Comparison of ENCODE assay signal across 7 cellular contexts in the genomic region with DNA sequence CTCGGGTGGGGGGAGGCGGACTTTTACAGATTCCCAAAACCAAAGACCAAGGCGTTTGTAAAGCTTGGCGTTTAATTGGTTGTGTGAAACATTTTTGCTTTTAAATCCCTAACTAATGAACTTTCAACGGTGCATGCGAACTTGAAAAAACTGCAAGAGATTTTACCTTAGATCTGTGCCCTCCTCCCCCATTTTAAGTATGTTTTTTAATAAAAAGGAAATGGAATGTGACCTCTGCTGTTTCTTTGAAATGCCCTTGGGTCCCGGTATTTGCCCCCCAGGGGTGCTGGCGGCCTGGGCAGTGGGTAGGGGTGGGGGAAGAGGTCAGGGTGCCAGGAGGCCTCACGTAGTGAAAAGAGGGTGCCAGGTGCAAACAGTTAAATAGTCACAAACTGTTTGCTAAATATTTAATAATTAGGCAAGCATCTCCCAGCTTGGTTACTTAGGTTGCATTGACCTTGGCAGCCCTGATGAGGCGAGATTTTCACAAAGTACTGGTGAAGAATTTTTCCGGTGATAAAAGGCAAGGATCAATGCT.
DNase-seq lines count a peak whose midpoint lies in the region; FAIRE-seq and TF ChIP-seq lines count a peak whose summit lies in the region.

No MANE protein-coding gene starts in this region.

- H3K4me1 Mint-ChIP-seq in activated T-helper 1 cell treated with anti-CD3 and anti-CD28 coated beads, Interleukin-12 subunit alpha, Interleukin-12 subunit beta, Interleukin-2, Interleukin-4 antibody, amounts not matched to agents 30 ng/mL and 10 ng/mL and 1 ng/mL, durations not matched to agents 14 hours and 24 hours and 36 hours (ENCODE audit: low read depth) = peaks cover 15% of the 10 kb centered on the region

- H3K27me3 Mint-ChIP-seq in activated T-helper 1 cell treated with anti-CD3 and anti-CD28 coated beads, Interleukin-12 subunit alpha, Interleukin-12 subunit beta, Interleukin-2, Interleukin-4 antibody, amounts not matched to agents 30 ng/mL and 10 ng/mL and 1 ng/mL, durations not matched to agents 14 hours and 24 hours and 36 hours (ENCODE audit: insufficient read depth) = peaks cover 50% of the 10 kb centered on the region

- H3K79me2 ChIP-seq in keratinocyte (ENCODE audit: control insufficient read depth, insufficient read depth, low read length) = no peaks in the 10 kb centered on the region

- TF ChIP-seq CTCF in keratinocyte (optimal IDR thresholded peaks at IDR 0.05 in 1 of 3, IDR thresholded peaks at IDR 0.05 in 1 of 3, conservative IDR thresholded peaks at IDR 0.05 in 1 of 3; ENCODE audit: extremely low read depth in 1 of 3, insufficient read depth in 2 of 3, low read length in 3 of 3) = no peak

- no peak overlapping the region for H3K9ac ChIP-seq in keratinocyte (ENCODE audit: control insufficient read depth, extremely low read depth, insufficient read depth, low read length)

- H3K4me1 ChIP-seq in keratinocyte (ENCODE audit: control insufficient read depth, extremely low read depth, insufficient read depth, low read length) = peaks cover 6% of the 10 kb centered on the region

- no peaks in the 10 kb centered on the region for H3K9me3 Mint-ChIP-seq in activated T-helper 1 cell treated with anti-CD3 and anti-CD28 coated beads, Interleukin-12 subunit alpha, Interleukin-12 subunit beta, Interleukin-2, Interleukin-4 antibody, amounts not matched to agents 30 ng/mL and 10 ng/mL and 1 ng/mL, durations not matched to agents 14 hours and 24 hours and 36 hours

- no peaks in the 10 kb centered on the region for H3K9me1 ChIP-seq in keratinocyte (ENCODE audit: control insufficient read depth, extremely low read depth, insufficient read depth, low read length)

- H3K27ac ChIP-seq in keratinocyte (ENCODE audit: control insufficient read depth, insufficient read depth, low read length) = no peak overlapping the region
- H3K27ac ChIP-seq in skin epidermis = peak overlapping the region in 3 of 21 experiments; percentile 2 to 61 (median 9)

- dilution Hi-C loops in keratinocyte (cut with MboI; ENCODE audit: extremely low pct_ligation_motif_present, low sequenced_read_pairs) = no loop called here

- intact Hi-C loops in activated T-helper 1 cell treated with anti-CD3 and anti-CD28 coated beads, Interleukin-12 subunit alpha, Interleukin-12 subunit beta, Interleukin-2, Interleukin-4 antibody, amounts not matched to agents 30 ng/mL and 10 ng/mL and 1 ng/mL, durations not matched to agents 14 hours and 24 hours and 36 hours (cut with micrococcal nuclease) = loop anchor here (10.0 kb wide), 1 partner anchor 230 kb away; a partner anchor contains a TSS

- no peak for FAIRE-seq in keratinocyte (lab: Jason Lieb, UNC)

- DNase-seq in H7 = peak; percentile 23
- DNase-seq in activated T-helper 1 cell treated with anti-CD3 and anti-CD28 coated beads, Interleukin-12 subunit alpha, Interleukin-12 subunit beta, Interleukin-2, Interleukin-4 antibody, amounts not matched to agents 30 ng/mL and 10 ng/mL and 1 ng/mL, durations not matched to agents 14 hours and 24 hours and 36 hours (ENCODE audit: low spot score) = no peak
- DNase-seq in keratinocyte (ENCODE audit: low read depth, low spot score) = no peak
- DNase-seq in NCI-H1417 treated with DMSO at 0.1 percent for 48 hours (lab: John Stamatoyannopoulos, UW) = no peak
- no peak for DNase-seq in COLO829 (ENCODE audit: low spot score)
- no peak for DNase-seq in midbrain (lab: John Stamatoyannopoulos, UW)

- no peak overlapping the region for H2AFZ ChIP-seq in keratinocyte (ENCODE audit: control insufficient read depth, low read length)

- H3K9me3 ChIP-seq in keratinocyte (ENCODE audit: control insufficient read depth, low read depth, low read length) = no peaks in the 10 kb centered on the region

- peak overlapping the region; percentile 96 for H3K4me2 ChIP-seq in keratinocyte (ENCODE audit: control insufficient read depth, extremely low read depth, insufficient read depth, low read depth, low read length)

- peak overlapping the region; percentile 55 for H3K4me3 Mint-ChIP-seq in activated T-helper 1 cell treated with anti-CD3 and anti-CD28 coated beads, Interleukin-12 subunit alpha, Interleukin-12 subunit beta, Interleukin-2, Interleukin-4 antibody, amounts not matched to agents 30 ng/mL and 10 ng/mL and 1 ng/mL, durations not matched to agents 14 hours and 24 hours and 36 hours

- H3K27ac Mint-ChIP-seq in activated T-helper 1 cell treated with anti-CD3 and anti-CD28 coated beads, Interleukin-12 subunit alpha, Interleukin-12 subunit beta, Interleukin-2, Interleukin-4 antibody, amounts not matched to agents 30 ng/mL and 10 ng/mL and 1 ng/mL, durations not matched to agents 14 hours and 24 hours and 36 hours = no peak overlapping the region

- peak overlapping the region; percentile 54 for H3K4me3 ChIP-seq in H7 (ENCODE audit: insufficient read depth, low read depth, low read length)
- peak overlapping the region; percentile 24 to 61 (median 54) for H3K4me3 ChIP-seq in keratinocyte (ENCODE audit: control insufficient read depth in 2 of 3, extremely low read depth in 1 of 3, insufficient read depth in 2 of 3, low read depth in 1 of 3, low read length in 3 of 3)
- peak overlapping the region in 6 of 7 experiments; percentile 23 to 45 (median 35) for H3K4me3 ChIP-seq in skin epidermis

- peaks cover 13% of the 10 kb centered on the region for H3K27me3 ChIP-seq in H7 (ENCODE audit: control insufficient read depth, insufficient read depth, low read length)
- H3K27me3 ChIP-seq in keratinocyte (ENCODE audit: control insufficient read depth, extremely low read depth, insufficient read depth, low read length) = peaks cover 19% of the 10 kb centered on the region

- H4K20me1 ChIP-seq in keratinocyte (ENCODE audit: control insufficient read depth, extremely low read depth, insufficient read depth, low read length) = no peaks in the 10 kb centered on the region

- H3K36me3 ChIP-seq in H7 (replicated peaks; ENCODE audit: control insufficient read depth, insufficient read depth, low read length) = no peaks in the 10 kb centered on the region
- no peaks in the 10 kb centered on the region for H3K36me3 ChIP-seq in keratinocyte (ENCODE audit: control insufficient read depth in 2 of 2, extremely low read depth in 1 of 2, insufficient read depth in 2 of 2, low read length in 2 of 2)

- H3K36me3 Mint-ChIP-seq in activated T-helper 1 cell treated with anti-CD3 and anti-CD28 coated beads, Interleukin-12 subunit alpha, Interleukin-12 subunit beta, Interleukin-2, Interleukin-4 antibody, amounts not matched to agents 30 ng/mL and 10 ng/mL and 1 ng/mL, durations not matched to agents 14 hours and 24 hours and 36 hours (ENCODE audit: low read depth) = no peaks in the 10 kb centered on the region
